9 cellular contexts compared by ENCODE assay signal in the genomic region with DNA sequence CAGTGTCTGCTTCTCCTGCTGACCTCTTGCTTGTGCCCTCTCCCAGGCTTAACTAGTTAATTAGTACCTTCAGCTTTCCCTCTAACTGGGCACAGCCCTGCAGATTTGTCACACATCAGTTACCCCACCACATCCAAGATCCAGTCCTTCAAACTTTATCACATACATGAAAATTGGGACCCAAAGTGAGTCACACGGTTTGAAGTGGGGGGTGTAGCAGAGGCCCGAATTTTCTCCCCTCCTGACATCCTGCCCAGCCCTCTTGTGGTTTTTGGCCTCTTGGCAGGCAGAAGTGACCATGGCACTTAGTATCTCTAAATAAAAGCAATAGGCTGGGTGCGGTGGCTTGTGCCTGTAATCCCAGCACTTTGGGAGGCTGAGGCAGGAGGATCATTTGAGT. TPM values are rescaled to one million over a fixed set of nuclear protein-coding genes. Genes with fewer than 3 reads are reported as not detected.
DNase-seq lines count a peak whose midpoint lies in the region; ATAC-seq and TF ChIP-seq lines count a peak whose summit lies in the region.
"Had no signal": no experiment of that assay in that cellular context is flagged by ENCODE, and none has a peak within 500 bp of the region (broad histone marks: within the 10 kb centered on the region; RNA-seq: fewer than 3 reads in every experiment).

No MANE protein-coding gene starts in this region.

- peak overlapping the region; percentile 50 to 94 for H3K4me3 Mint-ChIP-seq in effector memory CD8-positive, alpha-beta T cell
- no peak overlapping the region for H3K4me3 Mint-ChIP-seq in endodermal cell

- WGBS in endodermal cell (ENCODE audit: insufficient coverage in 1 of 2, insufficient read length in 1 of 2), 2 experiments, result 92 to 95% methylated on average over 3 of the region's 3 CpGs

- H3K27me3 ChIP-seq in endodermal cell (ENCODE audit: control insufficient read depth, insufficient read depth, low read length, poor library complexity, severe bottlenecking), result no peaks in the 10 kb centered on the region
- H3K27me3 ChIP-seq: esophagus squamous epithelium had no signal

- peaks cover 61 to 67% of the 10 kb centered on the region in 2 donors for H3K4me1 Mint-ChIP-seq in effector memory CD8-positive, alpha-beta T cell (ENCODE audit: low read depth in 2 of 2)
- H3K4me1 Mint-ChIP-seq in endodermal cell, result peaks cover 37% of the 10 kb centered on the region

- no peaks in the 10 kb centered on the region for H3K9me3 ChIP-seq in endodermal cell (ENCODE audit: control insufficient read depth, low read length)
- H3K9me3 ChIP-seq: esophagus squamous epithelium had no signal

- H3K9me3 Mint-ChIP-seq in effector memory CD8-positive, alpha-beta T cell, result no peaks in the 10 kb centered on the region
- H3K9me3 Mint-ChIP-seq in endodermal cell, result no peaks in the 10 kb centered on the region

- no peak overlapping the region for H3K9ac ChIP-seq in endodermal cell (ENCODE audit: extremely low read depth, low read length, poor library complexity, severe bottlenecking)

- H3K36me3 ChIP-seq in endodermal cell (ENCODE audit: control insufficient read depth, insufficient read depth, low read length), result no peaks in the 10 kb centered on the region
- H3K36me3 ChIP-seq: esophagus squamous epithelium had no signal

- TF ChIP-seq CTCF in endodermal cell (conservative IDR thresholded peaks at IDR 0.05), result no peak

- peaks cover 24% of the 10 kb centered on the region for H3K36me3 Mint-ChIP-seq in effector memory CD8-positive, alpha-beta T cell (ENCODE audit: insufficient read depth)
- H3K36me3 Mint-ChIP-seq in endodermal cell (ENCODE audit: low read depth), result peaks cover 5% of the 10 kb centered on the region

- no peak overlapping the region for H3K27ac ChIP-seq in endodermal cell (ENCODE audit: low read depth, low read length)

- ATAC-seq in effector memory CD8-positive, alpha-beta T cell (replicated peaks), result no peak

- peak overlapping the region; percentile 89 to 94 for H3K27ac Mint-ChIP-seq in effector memory CD8-positive, alpha-beta T cell
- no peak overlapping the region for H3K27ac Mint-ChIP-seq in endodermal cell

- DNase-seq in A172 (ENCODE audit: low spot score), result peak; percentile 80
- DNase-seq in HT1080 (ENCODE audit: low read depth), result peak; percentile 67
- DNase-seq in effector memory CD8-positive, alpha-beta T cell, result no peak
- no peak for DNase-seq in cortex of kidney (lab: John Stamatoyannopoulos, UW)
- no peak for DNase-seq in endodermal cell
- DNase-seq in putamen (ENCODE audit: low spot score), result no peak
- DNase-seq: DMS79, esophagus squamous epithelium, NCI-H2227 treated with DMSO at 0.1 percent for 48 hours had no signal

- no peaks in the 10 kb centered on the region for H3K27me3 Mint-ChIP-seq in effector memory CD8-positive, alpha-beta T cell
- no peaks in the 10 kb centered on the region for H3K27me3 Mint-ChIP-seq in endodermal cell (ENCODE audit: insufficient read depth)

- H3K4me3 ChIP-seq in endodermal cell (ENCODE audit: low read length), result no peak overlapping the region
- H3K4me3 ChIP-seq: esophagus squamous epithelium had no signal

- H3K4me1 ChIP-seq in endodermal cell (ENCODE audit: control insufficient read depth, insufficient read depth, low read length), result peaks cover 22% of the 10 kb centered on the region

RNA-seq across cellular contexts. Expression of a gene that starts 3.9 kb away (rescaled TPM):
- 78.1 and 84.0 TPM in 2 replicates for total RNA-seq in A172 (2014; rRNA removed; shearing (Covaris generic))
- 123 and 168 TPM in 2 replicates for total RNA-seq in HT1080 (2014; rRNA removed; shearing (Covaris generic))
- polyA plus RNA-seq in HT1080 (2015; cell fraction: cytosol; rRNA removed), result 85.1 and 85.8 TPM in 2 replicates
- 45.2 and 48.8 TPM in 2 replicates for polyA plus RNA-seq in HT1080 (2015; cell fraction: nucleus; rRNA removed)
- total RNA-seq in endodermal cell, result 10 to 100 TPM; 37.2 to 39.7 TPM
- 29.9 TPM for polyA plus RNA-seq in endodermal cell (2013, experiment 1 of 2)
- polyA plus RNA-seq in endodermal cell (2013, experiment 2 of 2), result 26.1 TPM

RNA-seq across cellular contexts. Expression of a gene that starts 9.3 kb away (rescaled TPM):
- 1.1 and 2.3 TPM in 2 replicates for total RNA-seq in A172 (2014; rRNA removed; shearing (Covaris generic))
- total RNA-seq in HT1080 (2014; rRNA removed; shearing (Covaris generic)), result 0.10 and 0.53 TPM in 2 replicates
- polyA plus RNA-seq in HT1080 (2015; cell fraction: cytosol; rRNA removed), result 0.52 and 0.73 TPM in 2 replicates
- 0.74 and 1.2 TPM in 2 replicates for polyA plus RNA-seq in HT1080 (2015; cell fraction: nucleus; rRNA removed)
- total RNA-seq in endodermal cell, result 1 to 10 TPM; 1.2 to 2.0 TPM
- 3.6 TPM for polyA plus RNA-seq in endodermal cell (2013, experiment 1 of 2)
- 3.7 TPM for polyA plus RNA-seq in endodermal cell (2013, experiment 2 of 2)

RNA-seq across cellular contexts. Expression of a gene that starts 51.5 kb away (rescaled TPM):
- 15.3 and 18.1 TPM in 2 replicates for total RNA-seq in A172 (2014; rRNA removed; shearing (Covaris generic))
- total RNA-seq in HT1080 (2014; rRNA removed; shearing (Covaris generic)), result 14.0 and 14.9 TPM in 2 replicates
- 15.3 and 18.0 TPM in 2 replicates for polyA plus RNA-seq in HT1080 (2015; cell fraction: cytosol; rRNA removed)
- polyA plus RNA-seq in HT1080 (2015; cell fraction: nucleus; rRNA removed), result 46.8 and 51.4 TPM in 2 replicates
- 10 to 100 TPM; 24.1 to 25.8 TPM for total RNA-seq in endodermal cell
- 21.2 TPM for polyA plus RNA-seq in endodermal cell (2013, experiment 1 of 2)
- polyA plus RNA-seq in endodermal cell (2013, experiment 2 of 2), result 19.8 TPM

RNA-seq across cellular contexts. Expression of a gene that starts 53.3 kb away (rescaled TPM):
- 0.43 TPM in 1 of 2 replicates, not detected in the other for total RNA-seq in A172 (2014; rRNA removed; shearing (Covaris generic))
- 1.9 and 2.5 TPM in 2 replicates for total RNA-seq in HT1080 (2014; rRNA removed; shearing (Covaris generic))
- polyA plus RNA-seq in HT1080 (2015; cell fraction: cytosol; rRNA removed), result 1.2 and 1.3 TPM in 2 replicates
- 2.1 and 4.8 TPM in 2 replicates for polyA plus RNA-seq in HT1080 (2015; cell fraction: nucleus; rRNA removed)
- total RNA-seq in endodermal cell, result 10 to 100 TPM; 14.4 to 16.9 TPM
- polyA plus RNA-seq in endodermal cell (2013, experiment 1 of 2), result 15.6 TPM
- 15.4 TPM for polyA plus RNA-seq in endodermal cell (2013, experiment 2 of 2)

RNA-seq across cellular contexts. Expression of a gene that starts 53.9 kb away (rescaled TPM):
- total RNA-seq in A172 (2014; rRNA removed; shearing (Covaris generic)), result 1.4 TPM in 2 replicates
- total RNA-seq in HT1080 (2014; rRNA removed; shearing (Covaris generic)), result 1.4 TPM in 2 replicates
- 0.45 and 0.58 TPM in 2 replicates for polyA plus RNA-seq in HT1080 (2015; cell fraction: cytosol; rRNA removed)
- polyA plus RNA-seq in HT1080 (2015; cell fraction: nucleus; rRNA removed), result 1.8 TPM in 2 replicates
- total RNA-seq in endodermal cell, result 1 to 10 TPM; 7.7 to 8.5 TPM
- 4.2 TPM for polyA plus RNA-seq in endodermal cell (2013, experiment 1 of 2)
- 3.9 TPM for polyA plus RNA-seq in endodermal cell (2013, experiment 2 of 2)

Comparison
In these comparisons a context has a peak if more than half of its experiments do, and no peak if none do; other contexts are left out.
1. DNase-seq: peak in A172 (single experiment) and HT1080 (single experiment); none in effector memory CD8-positive, alpha-beta T cell (0 of 3), cortex of kidney (single experiment), endodermal cell (single experiment) and putamen (single experiment).